In the genomic region with DNA sequence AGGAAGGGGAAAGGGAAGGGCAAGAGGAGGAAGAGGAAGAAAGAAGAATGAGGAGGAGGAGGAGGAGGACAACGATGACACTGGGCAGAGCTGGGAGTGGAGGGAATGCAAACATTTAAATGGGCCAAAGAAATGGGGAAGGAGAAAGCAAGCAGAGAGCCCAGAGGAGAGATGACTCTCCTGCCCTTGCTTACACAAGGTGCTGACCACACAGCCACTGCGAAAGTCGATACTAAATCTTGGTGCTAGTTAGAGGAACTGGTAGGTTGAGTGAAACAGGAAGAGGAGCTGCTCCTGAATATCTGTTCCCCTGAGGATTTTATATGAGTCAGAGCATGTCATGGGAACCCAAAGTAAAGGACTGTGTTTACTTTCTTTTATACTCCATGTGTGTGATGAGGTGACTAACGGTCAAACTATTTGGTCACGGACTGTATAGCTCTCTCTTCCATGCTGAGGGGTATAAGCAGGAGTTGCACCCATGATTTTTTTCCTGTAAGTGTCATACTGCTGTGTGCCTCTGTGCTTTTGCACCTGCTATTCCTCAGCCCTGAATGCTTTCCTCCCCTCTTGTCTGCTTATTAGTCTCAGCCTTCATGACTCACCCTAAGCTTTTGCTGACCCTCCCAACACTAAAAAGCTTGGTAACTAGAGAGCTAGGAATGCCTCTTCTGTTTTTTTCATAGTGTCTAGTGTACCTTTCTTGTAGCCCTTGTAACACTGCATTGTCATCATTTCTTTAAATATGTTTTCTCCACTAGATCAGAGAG, we compare ENCODE assay signal across 1 cellular context.
A peak's percentile ranks its signal among the peaks of the same experiment; 100 is the strongest.
TF ChIP-seq lines count a peak whose summit lies in the region.

No MANE protein-coding gene starts in this region.

TF ChIP-seq in GM12878, 131 proteins besides CTCF, POLR2A, EP300 and RAD21 (continued from another document):
- TF ChIP-seq, protein P1, sequence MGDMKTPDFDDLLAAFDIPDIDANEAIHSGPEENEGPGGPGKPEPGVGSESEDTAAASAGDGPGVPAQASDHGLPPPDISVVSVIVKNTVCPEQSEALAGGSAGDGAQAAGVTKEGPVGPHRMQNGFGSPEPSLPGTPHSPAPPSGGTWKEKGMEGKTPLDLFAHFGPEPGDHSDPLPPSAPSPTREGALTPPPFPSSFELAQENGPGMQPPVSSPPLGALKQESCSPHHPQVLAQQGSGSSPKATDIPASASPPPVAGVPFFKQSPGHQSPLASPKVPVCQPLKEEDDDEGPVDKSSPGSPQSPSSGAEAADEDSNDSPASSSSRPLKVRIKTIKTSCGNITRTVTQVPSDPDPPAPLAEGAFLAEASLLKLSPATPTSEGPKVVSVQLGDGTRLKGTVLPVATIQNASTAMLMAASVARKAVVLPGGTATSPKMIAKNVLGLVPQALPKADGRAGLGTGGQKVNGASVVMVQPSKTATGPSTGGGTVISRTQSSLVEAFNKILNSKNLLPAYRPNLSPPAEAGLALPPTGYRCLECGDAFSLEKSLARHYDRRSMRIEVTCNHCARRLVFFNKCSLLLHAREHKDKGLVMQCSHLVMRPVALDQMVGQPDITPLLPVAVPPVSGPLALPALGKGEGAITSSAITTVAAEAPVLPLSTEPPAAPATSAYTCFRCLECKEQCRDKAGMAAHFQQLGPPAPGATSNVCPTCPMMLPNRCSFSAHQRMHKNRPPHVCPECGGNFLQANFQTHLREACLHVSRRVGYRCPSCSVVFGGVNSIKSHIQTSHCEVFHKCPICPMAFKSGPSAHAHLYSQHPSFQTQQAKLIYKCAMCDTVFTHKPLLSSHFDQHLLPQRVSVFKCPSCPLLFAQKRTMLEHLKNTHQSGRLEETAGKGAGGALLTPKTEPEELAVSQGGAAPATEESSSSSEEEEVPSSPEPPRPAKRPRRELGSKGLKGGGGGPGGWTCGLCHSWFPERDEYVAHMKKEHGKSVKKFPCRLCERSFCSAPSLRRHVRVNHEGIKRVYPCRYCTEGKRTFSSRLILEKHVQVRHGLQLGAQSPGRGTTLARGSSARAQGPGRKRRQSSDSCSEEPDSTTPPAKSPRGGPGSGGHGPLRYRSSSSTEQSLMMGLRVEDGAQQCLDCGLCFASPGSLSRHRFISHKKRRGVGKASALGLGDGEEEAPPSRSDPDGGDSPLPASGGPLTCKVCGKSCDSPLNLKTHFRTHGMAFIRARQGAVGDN (IDR thresholded peaks at IDR 0.05): 0 out of 2 replicates have a peak, but pooled peaks have one; percentile 29
- TF ChIP-seq JUNB (IDR thresholded peaks at IDR 0.05) (peak; percentile 75), CREB1 (IDR thresholded peaks at IDR 0.05; ENCODE audit: low read depth) (peak; percentile 39; the same call in 1 of the 2 replicates), NR2F1 (conservative IDR thresholded peaks at IDR 0.05) (peak; percentile 48), ZNF384 (IDR thresholded peaks at IDR 0.05; ENCODE audit: borderline replicate concordance, low read depth, low read length) (peak; percentile 4; the same call in 1 of the 2 replicates), ETV6 (conservative IDR thresholded peaks at IDR 0.05 in 1 of 2, IDR thresholded peaks at IDR 0.05 in 1 of 2; ENCODE audit: borderline replicate concordance in 1 of 2, low read depth in 1 of 2) (peak in 1 of 2 experiments; percentile 97; a peak in 2 of 4 replicates), CREM (IDR thresholded peaks at IDR 0.05; ENCODE audit: low read depth) (peak; percentile 35; the same call in 1 of the 2 replicates), SMC3 (IDR thresholded peaks at IDR 0.05; ENCODE audit: borderline replicate concordance, low read length) (0 out of 2 replicates have a peak, but pooled peaks have one; percentile 6), SMARCA5 (IDR thresholded peaks at IDR 0.05) (0 out of 2 replicates have a peak, but pooled peaks have one; percentile 43), MYC (IDR thresholded peaks at IDR 0.05; ENCODE audit: insufficient read depth, insufficient read length, insufficient replicate concordance, low read length, severe bottlenecking) (no peak), TBL1XR1 (IDR thresholded peaks at IDR 0.05; ENCODE audit: low read depth, low read length) (peak; percentile 41; the same call in 1 of the 2 replicates), HCFC1 (IDR thresholded peaks at IDR 0.05; ENCODE audit: low read length) (no peak), GABPA (IDR thresholded peaks at IDR 0.05; ENCODE audit: low read depth) (no peak; the same call in 1 of the 2 replicates), ZNF207 (IDR thresholded peaks at IDR 0.05; ENCODE audit: borderline replicate concordance) (no peak), FOXM1 (IDR thresholded peaks at IDR 0.05; ENCODE audit: low read depth, low read length) (peak; percentile 58), ZBED1 (IDR thresholded peaks at IDR 0.05; ENCODE audit: borderline replicate concordance) (no peak), SIN3A (IDR thresholded peaks at IDR 0.05; ENCODE audit: low read depth, low read length) (no peak), BCL11A (IDR thresholded peaks at IDR 0.05; ENCODE audit: low read depth, low read length) (peak; percentile 67), TARDBP (IDR thresholded peaks at IDR 0.05; ENCODE audit: borderline replicate concordance) (no peak), STAT1 (conservative IDR thresholded peaks at IDR 0.05) (no peak), SRF (IDR thresholded peaks at IDR 0.05; ENCODE audit: low read depth in 2 of 2, low read length in 2 of 2) (no peak)
- TF ChIP-seq, protein P2, sequence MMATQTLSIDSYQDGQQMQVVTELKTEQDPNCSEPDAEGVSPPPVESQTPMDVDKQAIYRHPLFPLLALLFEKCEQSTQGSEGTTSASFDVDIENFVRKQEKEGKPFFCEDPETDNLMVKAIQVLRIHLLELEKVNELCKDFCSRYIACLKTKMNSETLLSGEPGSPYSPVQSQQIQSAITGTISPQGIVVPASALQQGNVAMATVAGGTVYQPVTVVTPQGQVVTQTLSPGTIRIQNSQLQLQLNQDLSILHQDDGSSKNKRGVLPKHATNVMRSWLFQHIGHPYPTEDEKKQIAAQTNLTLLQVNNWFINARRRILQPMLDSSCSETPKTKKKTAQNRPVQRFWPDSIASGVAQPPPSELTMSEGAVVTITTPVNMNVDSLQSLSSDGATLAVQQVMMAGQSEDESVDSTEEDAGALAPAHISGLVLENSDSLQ (IDR thresholded peaks at IDR 0.05): no peak
- TF ChIP-seq, protein P3, sequence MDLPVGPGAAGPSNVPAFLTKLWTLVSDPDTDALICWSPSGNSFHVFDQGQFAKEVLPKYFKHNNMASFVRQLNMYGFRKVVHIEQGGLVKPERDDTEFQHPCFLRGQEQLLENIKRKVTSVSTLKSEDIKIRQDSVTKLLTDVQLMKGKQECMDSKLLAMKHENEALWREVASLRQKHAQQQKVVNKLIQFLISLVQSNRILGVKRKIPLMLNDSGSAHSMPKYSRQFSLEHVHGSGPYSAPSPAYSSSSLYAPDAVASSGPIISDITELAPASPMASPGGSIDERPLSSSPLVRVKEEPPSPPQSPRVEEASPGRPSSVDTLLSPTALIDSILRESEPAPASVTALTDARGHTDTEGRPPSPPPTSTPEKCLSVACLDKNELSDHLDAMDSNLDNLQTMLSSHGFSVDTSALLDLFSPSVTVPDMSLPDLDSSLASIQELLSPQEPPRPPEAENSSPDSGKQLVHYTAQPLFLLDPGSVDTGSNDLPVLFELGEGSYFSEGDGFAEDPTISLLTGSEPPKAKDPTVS (IDR thresholded peaks at IDR 0.05; ENCODE audit: low read depth, low read length): no peak
- TF ChIP-seq, protein P4, sequence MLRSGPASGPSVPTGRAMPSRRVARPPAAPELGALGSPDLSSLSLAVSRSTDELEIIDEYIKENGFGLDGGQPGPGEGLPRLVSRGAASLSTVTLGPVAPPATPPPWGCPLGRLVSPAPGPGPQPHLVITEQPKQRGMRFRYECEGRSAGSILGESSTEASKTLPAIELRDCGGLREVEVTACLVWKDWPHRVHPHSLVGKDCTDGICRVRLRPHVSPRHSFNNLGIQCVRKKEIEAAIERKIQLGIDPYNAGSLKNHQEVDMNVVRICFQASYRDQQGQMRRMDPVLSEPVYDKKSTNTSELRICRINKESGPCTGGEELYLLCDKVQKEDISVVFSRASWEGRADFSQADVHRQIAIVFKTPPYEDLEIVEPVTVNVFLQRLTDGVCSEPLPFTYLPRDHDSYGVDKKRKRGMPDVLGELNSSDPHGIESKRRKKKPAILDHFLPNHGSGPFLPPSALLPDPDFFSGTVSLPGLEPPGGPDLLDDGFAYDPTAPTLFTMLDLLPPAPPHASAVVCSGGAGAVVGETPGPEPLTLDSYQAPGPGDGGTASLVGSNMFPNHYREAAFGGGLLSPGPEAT (IDR thresholded peaks at IDR 0.05; ENCODE audit: low read depth): peak; percentile 90
